Comparison of ENCODE assay signal across 8 cellular contexts in genomic region chr19:5903054-5903501, GRCh38. TPM values are rescaled to one million over a fixed set of nuclear protein-coding genes. Genes with fewer than 3 reads are reported as not detected.
DNase-seq lines count a peak whose midpoint lies in the region; ATAC-seq, FAIRE-seq and TF ChIP-seq lines count a peak whose summit lies in the region.

No MANE protein-coding gene starts in this region.

- no peak for TF ChIP-seq POLR2A in Peyer's patch (IDR thresholded peaks at IDR 0.05)

- H2AFZ ChIP-seq in neuron (ENCODE audit: low read depth, low read length) = peak overlapping the region; percentile 82

- H3K9me3 Mint-ChIP-seq in endodermal cell = no peaks in the 10 kb centered on the region

- H3K9me3 ChIP-seq in Peyer's patch (no peaks in the 10 kb centered on the region), endodermal cell (ENCODE audit: control insufficient read depth, low read length) (no peaks in the 10 kb centered on the region), neuron (ENCODE audit: low read length) (no peaks in the 10 kb centered on the region)

- peak overlapping the region; percentile 98 for H3K9ac ChIP-seq in endodermal cell (ENCODE audit: extremely low read depth, low read length, poor library complexity, severe bottlenecking)

- peak overlapping the region; percentile 99 for H3K27ac Mint-ChIP-seq in endodermal cell

- H3K4me1 Mint-ChIP-seq in endodermal cell = peaks cover 3% of the 10 kb centered on the region

- H3K4me3 Mint-ChIP-seq in endodermal cell = peak overlapping the region; percentile 96

- DNase-seq in GM19239 (ENCODE audit: insufficient read length, low spot score) (no peak), Peyer's patch (no peak), endodermal cell (no peak), cerebellum (ENCODE audit: low spot score) (no peak), HT-29 (ENCODE audit: low spot score) (no peak)

- H3K27me3 ChIP-seq in Peyer's patch (no peaks in the 10 kb centered on the region), endodermal cell (ENCODE audit: control insufficient read depth, insufficient read depth, low read length, poor library complexity, severe bottlenecking) (no peaks in the 10 kb centered on the region), neuron (ENCODE audit: insufficient read depth, low read length) (no peaks in the 10 kb centered on the region)

- peak overlapping the region; percentile 69 to 89 (median 79) for H3K4me3 ChIP-seq in Peyer's patch
- peak overlapping the region; percentile 95 for H3K4me3 ChIP-seq in endodermal cell (ENCODE audit: low read length)
- peak overlapping the region; percentile 99 for H3K4me3 ChIP-seq in neuron (ENCODE audit: low read length)

- H3K36me3 Mint-ChIP-seq in endodermal cell (ENCODE audit: low read depth) = peaks cover 15% of the 10 kb centered on the region

- H3K36me3 ChIP-seq in Peyer's patch = peaks cover 0 to 9% (median 0%) of the 10 kb centered on the region in 3 donors
- H3K36me3 ChIP-seq in endodermal cell (ENCODE audit: control insufficient read depth, insufficient read depth, low read length) = peaks cover 6% of the 10 kb centered on the region
- H3K36me3 ChIP-seq in neuron (ENCODE audit: insufficient read depth, low read length) = peaks cover 2% of the 10 kb centered on the region

- TF ChIP-seq CTCF in Peyer's patch (IDR thresholded peaks at IDR 0.05) (no peak), endodermal cell (conservative IDR thresholded peaks at IDR 0.05) (no peak)

- FAIRE-seq in GM19239 (lab: Jason Lieb, UNC) = peak; percentile 26

- ATAC-seq in HG03469 (IDR thresholded peaks at IDR 0.05; ENCODE audit: unreplicated experiment) = no peak
- ATAC-seq in HG03342 (IDR thresholded peaks at IDR 0.05; ENCODE audit: unreplicated experiment) = no peak

- WGBS in endodermal cell (ENCODE audit: insufficient coverage in 1 of 2, insufficient read length in 1 of 2), 2 experiments = 0% methylated on average over 6 to 12 of the region's 12 CpGs

- no peaks in the 10 kb centered on the region for H3K27me3 Mint-ChIP-seq in endodermal cell (ENCODE audit: insufficient read depth)

- H3K27ac ChIP-seq in Peyer's patch (peak overlapping the region; percentile 85 to 91 (median 90)), endodermal cell (ENCODE audit: low read depth, low read length) (peak overlapping the region; percentile 93)

- H3K4me1 ChIP-seq in Peyer's patch (peaks cover 0 to 26% (median 9%) of the 10 kb centered on the region in 4 donors), endodermal cell (ENCODE audit: control insufficient read depth, insufficient read depth, low read length) (no peaks in the 10 kb centered on the region), neuron (ENCODE audit: insufficient read depth, low read length) (peaks cover 8% of the 10 kb centered on the region)

RNA-seq across cellular contexts. Expression of gene NDUFA11, which starts 0.5 kb away (rescaled TPM):
- total RNA-seq in Peyer's patch = 100 to 1,000 TPM; 101 to 194 (median 169) TPM
- 100 to 1,000 TPM; 242 to 269 TPM for total RNA-seq in endodermal cell
- 216 TPM for polyA plus RNA-seq in endodermal cell (2013, experiment 1 of 2)
- 206 TPM for polyA plus RNA-seq in endodermal cell (2013, experiment 2 of 2)
- 68.1 TPM for total RNA-seq in cerebellum
- total RNA-seq in HT-29 (2014; rRNA removed; shearing (Covaris generic)) = 265 and 313 TPM in 2 replicates

RNA-seq across cellular contexts. Expression of gene VMAC, which starts 1.6 kb away (rescaled TPM):
- 10 to 100 TPM in 3 of 4 donors, 1 to 10 TPM in 1; 9.6 to 24.8 (median 18.4) TPM for total RNA-seq in Peyer's patch
- 1 to 10 TPM; 5.9 TPM for total RNA-seq in endodermal cell
- polyA plus RNA-seq in endodermal cell (2013, experiment 1 of 2) = 3.5 TPM
- 3.4 TPM for polyA plus RNA-seq in endodermal cell (2013, experiment 2 of 2)
- total RNA-seq in cerebellum = 5.9 TPM
- 3.5 and 6.0 TPM in 2 replicates for total RNA-seq in HT-29 (2014; rRNA removed; shearing (Covaris generic))

RNA-seq across cellular contexts. Expression of gene CAPS, which starts 11.0 kb away (rescaled TPM):
- total RNA-seq in Peyer's patch (10 to 100 TPM in 3 of 4 donors, 1 to 10 TPM in 1; 9.5 to 44.6 (median 24.4) TPM), endodermal cell (1 to 10 TPM; 6.6 to 6.7 TPM), cerebellum (4.4 TPM)
- 3.8 TPM for polyA plus RNA-seq in endodermal cell (2013, experiment 1 of 2)
- 3.8 TPM for polyA plus RNA-seq in endodermal cell (2013, experiment 2 of 2)
- total RNA-seq in HT-29 (2014; rRNA removed; shearing (Covaris generic)) = 13.9 and 20.1 TPM in 2 replicates

RNA-seq across cellular contexts. Expression of gene FUT5, which starts 32.7 kb away (rescaled TPM):
- not detected for total RNA-seq in Peyer's patch
- 1 to 10 TPM in 1 of 2 donors, not detected in 1; 1.3 TPM for total RNA-seq in endodermal cell
- not detected for polyA plus RNA-seq in endodermal cell (2013, experiment 1 of 2)
- not detected for polyA plus RNA-seq in endodermal cell (2013, experiment 2 of 2)
- total RNA-seq in cerebellum = not detected
- total RNA-seq in HT-29 (2014; rRNA removed; shearing (Covaris generic)) = not detected in 2 replicates

RNA-seq across cellular contexts. Expression of gene FUT3, which starts 51.8 kb away (rescaled TPM):
- 100 to 1,000 TPM in 3 of 4 donors, 10 to 100 TPM in 1; 37.1 to 207 (median 155) TPM for total RNA-seq in Peyer's patch
- 1 to 10 TPM in 1 of 2 donors, not detected in 1; 1.3 TPM for total RNA-seq in endodermal cell
- 0.78 TPM for polyA plus RNA-seq in endodermal cell (2013, experiment 1 of 2)
- polyA plus RNA-seq in endodermal cell (2013, experiment 2 of 2) = 0.46 TPM
- total RNA-seq in cerebellum = 0.09 TPM
- total RNA-seq in HT-29 (2014; rRNA removed; shearing (Covaris generic)) = 2.8 and 3.9 TPM in 2 replicates
